ENCODE assay signal across 12 cellular contexts in the genomic region with DNA sequence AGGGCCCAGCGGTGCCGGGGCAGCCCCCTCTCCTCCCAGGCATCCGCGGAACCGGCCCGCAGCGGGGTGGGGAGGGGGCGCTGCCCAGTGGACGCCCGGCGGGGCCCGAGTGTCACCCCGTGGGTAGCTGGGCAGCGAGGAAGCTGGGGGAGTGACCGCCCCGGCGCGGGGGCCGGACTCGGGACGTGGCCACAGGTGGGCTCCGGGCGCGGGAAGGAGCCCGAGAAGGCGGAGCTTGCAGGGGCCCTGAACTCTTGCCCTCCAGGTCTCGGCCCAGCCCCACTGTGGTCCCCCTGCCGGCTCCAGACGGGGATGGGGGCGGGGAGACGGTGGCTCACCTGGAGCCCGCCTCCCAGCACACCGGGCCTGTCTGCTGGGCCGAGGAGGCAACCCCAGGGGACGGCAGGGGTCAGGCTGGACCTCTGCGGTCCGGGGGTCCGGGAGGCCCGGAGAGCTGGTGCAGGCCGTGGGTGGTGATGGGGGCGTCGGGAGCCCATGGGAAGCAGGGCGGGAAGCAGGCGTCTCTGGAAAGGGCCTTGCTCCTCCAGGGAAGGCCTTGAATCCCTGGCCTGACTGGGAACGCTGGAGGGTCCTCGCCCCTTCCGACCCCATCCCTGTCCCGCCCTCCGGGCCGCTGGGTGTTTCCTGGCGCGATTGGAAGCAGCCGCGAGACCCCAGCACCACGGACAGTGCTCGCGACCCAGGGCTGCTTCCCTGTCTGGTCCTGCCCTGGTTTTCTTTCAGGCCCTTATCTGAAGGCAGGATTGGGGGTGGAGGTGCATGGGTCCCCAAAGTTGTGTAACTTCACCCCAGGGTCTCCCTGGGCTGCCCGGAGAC. TPM values are rescaled to one million over a fixed set of nuclear protein-coding genes. Genes with fewer than 3 reads are reported as not detected.
DNase-seq lines count a peak whose midpoint lies in the region; ATAC-seq and TF ChIP-seq lines count a peak whose summit lies in the region.
"Had no signal": no experiment of that assay in that cellular context is flagged by ENCODE, and none has a peak within 500 bp of the region (broad histone marks: within the 10 kb centered on the region; RNA-seq: fewer than 3 reads in every experiment).

No MANE protein-coding gene starts in this region.

- no peaks in the 10 kb centered on the region for H3K9me2 ChIP-seq in GM23338 (ENCODE audit: insufficient read depth)

- H4K20me1 ChIP-seq in GM23338 (replicated peaks; ENCODE audit: insufficient read depth) (0 out of 2 replicates have a peak, but pooled peaks cover 7% of the 10 kb centered on the region), osteoblast (ENCODE audit: insufficient read depth, low read length) (peaks cover 5% of the 10 kb centered on the region)

- H3K4me1 Mint-ChIP-seq in GM23338 (peaks cover 12% of the 10 kb centered on the region), endothelial cell (ENCODE audit: unreplicated experiment) (peaks cover 17% of the 10 kb centered on the region)

- H3K36me3 ChIP-seq in GM23338 (ENCODE audit: insufficient read depth), result no peaks in the 10 kb centered on the region; the same call in 1 of the 2 replicates
- H3K36me3 ChIP-seq in osteoblast (ENCODE audit: insufficient read depth, low read length), result no peaks in the 10 kb centered on the region
- H3K36me3 ChIP-seq: gastrocnemius medialis had no signal

- POLR2A ChIA-PET in RWPE1 (lab: Yijun Ruan, JAX; ENCODE audit: low non-redundant PET), result no interaction called here

- H3K9me3 ChIP-seq in osteoblast (ENCODE audit: low read depth, low read length), result no peaks in the 10 kb centered on the region
- H3K9me3 ChIP-seq: gastrocnemius medialis had no signal

- intact Hi-C loops in left colon (cut with DNase I, micrococcal nuclease), result loop anchor here (5.0 to 10.0 kb wide), 3 partner anchors 185 to 375 kb away; no protein-coding TSS in a partner anchor

- H3K4me3 ChIP-seq in GM23338, result peak overlapping the region; percentile 68
- H3K4me3 ChIP-seq in osteoblast (ENCODE audit: insufficient read depth, low read length), result no peak overlapping the region
- H3K4me3 ChIP-seq: gastrocnemius medialis had no signal

- ATAC-seq in GM23338, result peak; percentile 58
- no peak for ATAC-seq in left colon
- ATAC-seq: gastrocnemius medialis had no signal

- no peaks in the 10 kb centered on the region for H3F3A ChIP-seq in GM23338 (replicated peaks; ENCODE audit: low read depth)

- H3K36me3 Mint-ChIP-seq in GM23338 (ENCODE audit: low read depth) (peaks cover 4% of the 10 kb centered on the region), endothelial cell (ENCODE audit: low read depth, unreplicated experiment) (peaks cover under 1% of the 10 kb centered on the region)
- H3K36me3 Mint-ChIP-seq: activated CD4-positive, alpha-beta memory T cell treated with anti-CD3 and anti-CD28 coated beads for 36 hours; activated naive CD4-positive, alpha-beta T cell treated with anti-CD3 and anti-CD28 coated beads, Interleukin-2, amount 10 ng/mL, durations not matched to agents 7 days and 5 days had no signal

- H3K27me3 ChIP-seq in GM23338 (ENCODE audit: insufficient read depth) (peaks cover 28% of the 10 kb centered on the region), osteoblast (ENCODE audit: insufficient read depth, low read length) (peaks cover 28% of the 10 kb centered on the region)

- CTCF ChIA-PET in RWPE1 (lab: Yijun Ruan, JAX), result interaction anchor here (0.6 to 2.7 kb wide), 4 partner anchors 53 to 219 kb away, joined by 3 to 12 read pairs (median 6); no protein-coding TSS in a partner anchor

- TF ChIP-seq CTCF in GM23338 (conservative IDR thresholded peaks at IDR 0.05; ENCODE audit: low read depth in 2 of 2) (no peak; a peak in 1 of 4 replicates), RWPE1 (conservative IDR thresholded peaks at IDR 0.05; ENCODE audit: low read depth) (no peak), endothelial cell (IDR thresholded peaks at IDR 0.05; ENCODE audit: unreplicated experiment) (no peak), osteoblast (IDR thresholded peaks at IDR 0.05; ENCODE audit: extremely low read depth, low read depth, low read length) (no peak)

- peak overlapping the region; percentile 86 for H3K4me2 ChIP-seq in GM23338
- no peak overlapping the region for H3K4me2 ChIP-seq in osteoblast (ENCODE audit: insufficient read depth, low read length)

- H3K27me3 Mint-ChIP-seq in GM23338 (ENCODE audit: insufficient read depth, low read depth, poor library complexity) (peaks cover 20% of the 10 kb centered on the region), endothelial cell (ENCODE audit: unreplicated experiment) (peaks cover 16% of the 10 kb centered on the region)

- H3K27ac Mint-ChIP-seq in GM23338 (no peak overlapping the region), endothelial cell (ENCODE audit: unreplicated experiment) (no peak overlapping the region)
- H3K27ac Mint-ChIP-seq: activated CD4-positive, alpha-beta memory T cell treated with anti-CD3 and anti-CD28 coated beads for 36 hours; activated naive CD4-positive, alpha-beta T cell treated with anti-CD3 and anti-CD28 coated beads, Interleukin-2, amount 10 ng/mL, durations not matched to agents 7 days and 5 days; memory B cell had no signal

- H3K4me3 Mint-ChIP-seq in GM23338 (peak overlapping the region; percentile 33; the same call in 1 of the 3 replicates), endothelial cell (ENCODE audit: unreplicated experiment) (no peak overlapping the region)
- H3K4me3 Mint-ChIP-seq: memory B cell had no signal

- H3K4me1 ChIP-seq in GM23338 (ENCODE audit: insufficient read depth) (peaks cover 12% of the 10 kb centered on the region; the same call in 1 of the 2 replicates), osteoblast (ENCODE audit: insufficient read depth, low read length) (peaks cover 28% of the 10 kb centered on the region)

- H3K27ac ChIP-seq in GM23338 (ENCODE audit: low read depth) (no peak overlapping the region), RWPE1 (peak overlapping the region; percentile 94), osteoblast (ENCODE audit: low read depth, low read length) (no peak overlapping the region)
- H3K27ac ChIP-seq: gastrocnemius medialis had no signal

- no peaks in the 10 kb centered on the region for H3K9me3 Mint-ChIP-seq in GM23338
- no peaks in the 10 kb centered on the region for H3K9me3 Mint-ChIP-seq in endothelial cell (ENCODE audit: unreplicated experiment)

- DNase-seq in GM23338 (ENCODE audit: low spot score), result peak; percentile 77
- DNase-seq in RWPE1 (ENCODE audit: low spot score), result no peak
- peak; percentile 50 for DNase-seq in endothelial cell (ENCODE audit: low spot score)
- peak; percentile 88 for DNase-seq in osteoblast (ENCODE audit: insufficient read length, low spot score, missing footprints)
- no peak for DNase-seq in activated effector memory CD4-positive, alpha-beta T cell treated with Interleukin-2 at 50 U/mL for 16 hours
- DNase-seq in NCI-H82 (lab: John Stamatoyannopoulos, UW), result no peak
- no peak for DNase-seq in left colon
- DNase-seq: activated CD4-positive, alpha-beta memory T cell treated with anti-CD3 and anti-CD28 coated beads for 36 hours; activated naive CD4-positive, alpha-beta T cell treated with anti-CD3 and anti-CD28 coated beads, Interleukin-2, amount 10 ng/mL, durations not matched to agents 7 days and 5 days; gastrocnemius medialis; NCI-H187 treated with DMSO at 0.1 percent for 48 hours had no signal

- H3K79me2 ChIP-seq in GM23338 (replicated peaks; ENCODE audit: insufficient read depth), result no peaks in the 10 kb centered on the region
- H3K79me2 ChIP-seq in osteoblast (ENCODE audit: insufficient read depth, low read length), result no peaks in the 10 kb centered on the region

- H2AFZ ChIP-seq in GM23338 (no peak overlapping the region), osteoblast (ENCODE audit: low read length) (no peak overlapping the region)

TF ChIP-seq in GM23338, 12 proteins besides CTCF, POLR2A, EP300 and RAD21:
- TF ChIP-seq, protein P1, sequence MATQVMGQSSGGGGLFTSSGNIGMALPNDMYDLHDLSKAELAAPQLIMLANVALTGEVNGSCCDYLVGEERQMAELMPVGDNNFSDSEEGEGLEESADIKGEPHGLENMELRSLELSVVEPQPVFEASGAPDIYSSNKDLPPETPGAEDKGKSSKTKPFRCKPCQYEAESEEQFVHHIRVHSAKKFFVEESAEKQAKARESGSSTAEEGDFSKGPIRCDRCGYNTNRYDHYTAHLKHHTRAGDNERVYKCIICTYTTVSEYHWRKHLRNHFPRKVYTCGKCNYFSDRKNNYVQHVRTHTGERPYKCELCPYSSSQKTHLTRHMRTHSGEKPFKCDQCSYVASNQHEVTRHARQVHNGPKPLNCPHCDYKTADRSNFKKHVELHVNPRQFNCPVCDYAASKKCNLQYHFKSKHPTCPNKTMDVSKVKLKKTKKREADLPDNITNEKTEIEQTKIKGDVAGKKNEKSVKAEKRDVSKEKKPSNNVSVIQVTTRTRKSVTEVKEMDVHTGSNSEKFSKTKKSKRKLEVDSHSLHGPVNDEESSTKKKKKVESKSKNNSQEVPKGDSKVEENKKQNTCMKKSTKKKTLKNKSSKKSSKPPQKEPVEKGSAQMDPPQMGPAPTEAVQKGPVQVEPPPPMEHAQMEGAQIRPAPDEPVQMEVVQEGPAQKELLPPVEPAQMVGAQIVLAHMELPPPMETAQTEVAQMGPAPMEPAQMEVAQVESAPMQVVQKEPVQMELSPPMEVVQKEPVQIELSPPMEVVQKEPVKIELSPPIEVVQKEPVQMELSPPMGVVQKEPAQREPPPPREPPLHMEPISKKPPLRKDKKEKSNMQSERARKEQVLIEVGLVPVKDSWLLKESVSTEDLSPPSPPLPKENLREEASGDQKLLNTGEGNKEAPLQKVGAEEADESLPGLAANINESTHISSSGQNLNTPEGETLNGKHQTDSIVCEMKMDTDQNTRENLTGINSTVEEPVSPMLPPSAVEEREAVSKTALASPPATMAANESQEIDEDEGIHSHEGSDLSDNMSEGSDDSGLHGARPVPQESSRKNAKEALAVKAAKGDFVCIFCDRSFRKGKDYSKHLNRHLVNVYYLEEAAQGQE (IDR thresholded peaks at IDR 0.05; ENCODE audit: unreplicated experiment), result peak; percentile 87
- no peak for TF ChIP-seq JUNB (IDR thresholded peaks at IDR 0.05; ENCODE audit: unreplicated experiment)

RNA-seq across cellular contexts. Expression of a gene that starts 1.9 kb away (rescaled TPM):
- 8.2 and 10.0 TPM in 2 replicates for total RNA-seq in GM23338 (2014; rRNA removed; shearing (Covaris generic))
- 1.6 and 2.1 TPM in 2 replicates for polyA plus RNA-seq in GM23338 (2016; fragmentation: Nextera tagmentation; extraction: Ambion mirVana)
- total RNA-seq in endothelial cell (ENCODE audit: unreplicated experiment) (6.2 TPM), osteoblast (0.36 and 0.59 TPM in 2 replicates), left colon (under 1 TPM; 0.36 to 0.46 TPM)
- total RNA-seq: gastrocnemius medialis had no signal

Comparison
In these comparisons a context has a peak if more than half of its experiments do, and no peak if none do; other contexts are left out.
1. DNase-seq: peak in GM23338 (single experiment), endothelial cell (single experiment) and osteoblast (single experiment); none in RWPE1 (single experiment), activated effector memory CD4-positive, alpha-beta T cell treated with Interleukin-2 at 50 U/mL for 16 hours (single experiment), NCI-H82 (single experiment) and left colon (0 of 2).